Comparison of ENCODE assay signal across 8 cellular contexts in genomic region chr17:75525806-75526554, GRCh38. TPM values are rescaled to one million over a fixed set of nuclear protein-coding genes. Genes with fewer than 3 reads are reported as not detected.
DNase-seq lines count a peak whose midpoint lies in the region; ATAC-seq and TF ChIP-seq lines count a peak whose summit lies in the region.

No MANE protein-coding gene starts in this region.

- intact Hi-C loops in activated CD4-positive, alpha-beta memory T cell treated with anti-CD3 and anti-CD28 coated beads for 36 hours (cut with micrococcal nuclease): loop anchor here (1.0 kb wide), 1 partner anchor 10 kb away; the partner anchor contains the start of gene TSEN54

- no peak overlapping the region for H3K27ac ChIP-seq in CD4-positive, CD25-positive, alpha-beta regulatory T cell (ENCODE audit: insufficient read depth, low read length, poor library complexity, severe bottlenecking)
- H3K27ac ChIP-seq in GM23338 (ENCODE audit: low read depth): no peak overlapping the region

- H3F3A ChIP-seq in GM23338 (replicated peaks; ENCODE audit: low read depth): peaks cover 15% of the 10 kb centered on the region

- H3K4me3 Mint-ChIP-seq in CD4-positive, CD25-positive, alpha-beta regulatory T cell: peak overlapping the region; percentile 84 to 93 (median 88)
- H3K4me3 Mint-ChIP-seq in GM23338: peak overlapping the region; percentile 85
- H3K4me3 Mint-ChIP-seq in activated CD4-positive, alpha-beta memory T cell treated with anti-CD3 and anti-CD28 coated beads for 36 hours: peak overlapping the region; percentile 68
- H3K4me3 Mint-ChIP-seq in stimulated activated naive B cell treated with anti-CD40 and anti-IgM and Interleukin-4, amounts not matched to agents 10 μg/mL and 1 μg/mL and 100 μg/mL, for 72 hours: peak overlapping the region; percentile 76 to 78

- H3K9ac ChIP-seq in iPS-15b (ENCODE audit: low read depth, low read length): no peak overlapping the region

- H3K36me3 ChIP-seq in CD4-positive, CD25-positive, alpha-beta regulatory T cell (ENCODE audit: control insufficient read depth, insufficient read depth, low read length): peaks cover 11% of the 10 kb centered on the region
- H3K36me3 ChIP-seq in GM23338 (ENCODE audit: insufficient read depth) (no peaks in the 10 kb centered on the region), iPS-15b (ENCODE audit: control insufficient read depth, insufficient read depth, low read length) (peaks cover 18% of the 10 kb centered on the region)

- TF ChIP-seq CTCF in GM23338 (conservative IDR thresholded peaks at IDR 0.05; ENCODE audit: low read depth in 2 of 2): no peak

- DNase-seq in CD4-positive, CD25-positive, alpha-beta regulatory T cell: peak in 1 of 3 donors; percentile 21
- DNase-seq in GM23338 (ENCODE audit: low spot score) (peak; percentile 67), NCI-H524 treated with DMSO at 0.1 percent for 48 hours (lab: John Stamatoyannopoulos, UW) (no peak), NCI-H2029 treated with DMSO at 0.1 percent for 48 hours (lab: John Stamatoyannopoulos, UW) (no peak), NCI-H128 (lab: John Stamatoyannopoulos, UW; ENCODE audit: unreplicated experiment) (no peak)
- DNase-seq in activated CD4-positive, alpha-beta memory T cell treated with anti-CD3 and anti-CD28 coated beads for 36 hours: no peak
- DNase-seq in stimulated activated naive B cell treated with anti-CD40 and anti-IgM and Interleukin-4, amounts not matched to agents 10 μg/mL and 1 μg/mL and 100 μg/mL, for 72 hours: no peak

- peaks cover 0 to 14% (median 10%) of the 10 kb centered on the region in 4 donors for H3K4me1 Mint-ChIP-seq in CD4-positive, CD25-positive, alpha-beta regulatory T cell
- peaks cover 19% of the 10 kb centered on the region for H3K4me1 Mint-ChIP-seq in GM23338
- peaks cover 12% of the 10 kb centered on the region for H3K4me1 Mint-ChIP-seq in activated CD4-positive, alpha-beta memory T cell treated with anti-CD3 and anti-CD28 coated beads for 36 hours (ENCODE audit: low read depth)
- H3K4me1 Mint-ChIP-seq in stimulated activated naive B cell treated with anti-CD40 and anti-IgM and Interleukin-4, amounts not matched to agents 10 μg/mL and 1 μg/mL and 100 μg/mL, for 72 hours: peaks cover 7 to 11% of the 10 kb centered on the region in 2 donors

- H3K36me3 Mint-ChIP-seq in CD4-positive, CD25-positive, alpha-beta regulatory T cell: peaks cover 3% of the 10 kb centered on the region
- peaks cover 20% of the 10 kb centered on the region for H3K36me3 Mint-ChIP-seq in GM23338 (ENCODE audit: low read depth)
- peaks cover 8% of the 10 kb centered on the region for H3K36me3 Mint-ChIP-seq in activated CD4-positive, alpha-beta memory T cell treated with anti-CD3 and anti-CD28 coated beads for 36 hours
- H3K36me3 Mint-ChIP-seq in stimulated activated naive B cell treated with anti-CD40 and anti-IgM and Interleukin-4, amounts not matched to agents 10 μg/mL and 1 μg/mL and 100 μg/mL, for 72 hours: peaks cover 12 to 16% of the 10 kb centered on the region in 2 donors

- peak overlapping the region; percentile 24 for H3K4me3 ChIP-seq in CD4-positive, CD25-positive, alpha-beta regulatory T cell (ENCODE audit: low read depth, low read length)
- peak overlapping the region; percentile 82 for H3K4me3 ChIP-seq in GM23338
- H3K4me3 ChIP-seq in iPS-15b (ENCODE audit: low read depth, low read length): peak overlapping the region; percentile 69

- peaks cover 20% of the 10 kb centered on the region for H3K79me2 ChIP-seq in GM23338 (replicated peaks; ENCODE audit: insufficient read depth)

- H4K20me1 ChIP-seq in GM23338 (replicated peaks; ENCODE audit: insufficient read depth): peaks cover 16% of the 10 kb centered on the region

- peak overlapping the region; percentile 98 for H3K4me2 ChIP-seq in GM23338

- H3K27me3 ChIP-seq in CD4-positive, CD25-positive, alpha-beta regulatory T cell (ENCODE audit: control insufficient read depth, insufficient read depth, low read length): no peaks in the 10 kb centered on the region
- H3K27me3 ChIP-seq in GM23338 (ENCODE audit: insufficient read depth): peaks cover 6% of the 10 kb centered on the region; the same call in 1 of the 2 replicates
- H3K27me3 ChIP-seq in iPS-15b (ENCODE audit: control insufficient read depth, insufficient read depth, low read length): peaks cover 3% of the 10 kb centered on the region

- H2AFZ ChIP-seq in GM23338: peak overlapping the region; percentile 80

- H3K27ac Mint-ChIP-seq in CD4-positive, CD25-positive, alpha-beta regulatory T cell: no peak overlapping the region
- no peak overlapping the region for H3K27ac Mint-ChIP-seq in GM23338
- H3K27ac Mint-ChIP-seq in activated CD4-positive, alpha-beta memory T cell treated with anti-CD3 and anti-CD28 coated beads for 36 hours: no peak overlapping the region
- H3K27ac Mint-ChIP-seq in stimulated activated naive B cell treated with anti-CD40 and anti-IgM and Interleukin-4, amounts not matched to agents 10 μg/mL and 1 μg/mL and 100 μg/mL, for 72 hours: no peak overlapping the region

- H3K27me3 Mint-ChIP-seq in CD4-positive, CD25-positive, alpha-beta regulatory T cell: no peaks in the 10 kb centered on the region
- H3K27me3 Mint-ChIP-seq in GM23338 (ENCODE audit: insufficient read depth, low read depth, poor library complexity): peaks cover 21% of the 10 kb centered on the region
- no peaks in the 10 kb centered on the region for H3K27me3 Mint-ChIP-seq in activated CD4-positive, alpha-beta memory T cell treated with anti-CD3 and anti-CD28 coated beads for 36 hours
- H3K27me3 Mint-ChIP-seq in stimulated activated naive B cell treated with anti-CD40 and anti-IgM and Interleukin-4, amounts not matched to agents 10 μg/mL and 1 μg/mL and 100 μg/mL, for 72 hours: peaks cover 4 to 5% of the 10 kb centered on the region in 2 donors

- no peak for ATAC-seq in CD4-positive, CD25-positive, alpha-beta regulatory T cell (ENCODE audit: low read depth in 2 of 2)
- ATAC-seq in GM23338: peak; percentile 19
- ATAC-seq in stimulated activated naive B cell treated with anti-CD40 and anti-IgM and Interleukin-4, amounts not matched to agents 10 μg/mL and 1 μg/mL and 100 μg/mL, for 72 hours (replicated peaks): peak; percentile 31 to 35

- no peaks in the 10 kb centered on the region for H3K9me2 ChIP-seq in GM23338 (ENCODE audit: insufficient read depth)

- H3K9me3 Mint-ChIP-seq in CD4-positive, CD25-positive, alpha-beta regulatory T cell: no peaks in the 10 kb centered on the region
- H3K9me3 Mint-ChIP-seq in GM23338: no peaks in the 10 kb centered on the region
- H3K9me3 Mint-ChIP-seq in activated CD4-positive, alpha-beta memory T cell treated with anti-CD3 and anti-CD28 coated beads for 36 hours: no peaks in the 10 kb centered on the region
- H3K9me3 Mint-ChIP-seq in stimulated activated naive B cell treated with anti-CD40 and anti-IgM and Interleukin-4, amounts not matched to agents 10 μg/mL and 1 μg/mL and 100 μg/mL, for 72 hours: no peaks in the 10 kb centered on the region

- POLR2A ChIA-PET in activated CD4-positive, alpha-beta memory T cell treated with anti-CD3 and anti-CD28 coated beads for 36 hours (lab: Charles Lee): interaction anchor here (1.3 to 3.6 kb wide), 2 partner anchors 9 kb away, joined by 6 to 17 read pairs; partner anchors contain the start of gene TSEN54

- CTCF ChIA-PET in activated CD4-positive, alpha-beta memory T cell treated with anti-CD3 and anti-CD28 coated beads for 36 hours (lab: Charles Lee): interaction anchor here (0.8 to 1.9 kb wide), 5 partner anchors 9 to 237 kb away, joined by 3 to 19 read pairs (median 11); partner anchors contain the start of genes SLC25A19 and TSEN54

- H3K4me1 ChIP-seq in CD4-positive, CD25-positive, alpha-beta regulatory T cell (ENCODE audit: control insufficient read depth, insufficient read depth, low read length, poor library complexity, severe bottlenecking): peaks cover 19% of the 10 kb centered on the region
- H3K4me1 ChIP-seq in GM23338 (ENCODE audit: insufficient read depth) (peaks cover 15% of the 10 kb centered on the region; the same call in 1 of the 2 replicates), iPS-15b (ENCODE audit: control insufficient read depth, insufficient read depth, low read length) (peaks cover 2% of the 10 kb centered on the region)

- H3K9me3 ChIP-seq in CD4-positive, CD25-positive, alpha-beta regulatory T cell (ENCODE audit: control insufficient read depth in 2 of 2, low read length in 2 of 2): no peaks in the 10 kb centered on the region
- H3K9me3 ChIP-seq in iPS-15b (ENCODE audit: control insufficient read depth, insufficient read depth, low read length): no peaks in the 10 kb centered on the region

TF ChIP-seq in GM23338, 12 proteins besides CTCF, POLR2A, EP300 and RAD21:
- TF ChIP-seq CREB1 (CRISPR knock-in tag; IDR thresholded peaks at IDR 0.05; ENCODE audit: low read depth): no peak
- TF ChIP-seq POLR2AphosphoS5 (IDR thresholded peaks at IDR 0.05; ENCODE audit: low read depth): no peak
- no peak for TF ChIP-seq ZNF114 (CRISPR knock-in tag; IDR thresholded peaks at IDR 0.05)
- no peak for TF ChIP-seq ZNF331 (CRISPR knock-in tag; IDR thresholded peaks at IDR 0.05; ENCODE audit: low read depth)
- no peak for TF ChIP-seq EZH2 (IDR thresholded peaks at IDR 0.05; ENCODE audit: low read depth, unreplicated experiment)

RNA-seq across cellular contexts. Expression of gene LLGL2, which starts 0.5 kb away (rescaled TPM):
- 44.1 TPM for total RNA-seq in CD4-positive, CD25-positive, alpha-beta regulatory T cell
- polyA plus RNA-seq in CD4-positive, CD25-positive, alpha-beta regulatory T cell: 10 to 100 TPM; 13.6 to 19.2 (median 16.8) TPM
- 63.9 and 78.5 TPM in 2 replicates for total RNA-seq in GM23338 (2014; rRNA removed; shearing (Covaris generic))
- polyA plus RNA-seq in GM23338 (2016; fragmentation: Nextera tagmentation; extraction: Ambion mirVana): 62.5 and 71.9 TPM in 2 replicates
- total RNA-seq in activated CD4-positive, alpha-beta memory T cell treated with anti-CD3 and anti-CD28 coated beads for 36 hours: 10 to 100 TPM; 15.6 to 17.1 TPM

RNA-seq across cellular contexts. Expression of gene TSEN54, which starts 9.7 kb away (rescaled TPM):
- total RNA-seq in CD4-positive, CD25-positive, alpha-beta regulatory T cell: 35.2 TPM
- polyA plus RNA-seq in CD4-positive, CD25-positive, alpha-beta regulatory T cell: 10 to 100 TPM; 42.7 to 54.6 (median 52.9) TPM
- 61.9 and 62.5 TPM in 2 replicates for total RNA-seq in GM23338 (2014; rRNA removed; shearing (Covaris generic))
- polyA plus RNA-seq in GM23338 (2016; fragmentation: Nextera tagmentation; extraction: Ambion mirVana): 45.9 and 48.2 TPM in 2 replicates
- 10 to 100 TPM; 34.9 to 39.7 TPM for total RNA-seq in activated CD4-positive, alpha-beta memory T cell treated with anti-CD3 and anti-CD28 coated beads for 36 hours

RNA-seq across cellular contexts. Expression of gene CASKIN2, which starts 10.6 kb away (rescaled TPM):
- 0.44 TPM for total RNA-seq in CD4-positive, CD25-positive, alpha-beta regulatory T cell
- polyA plus RNA-seq in CD4-positive, CD25-positive, alpha-beta regulatory T cell: under 1 TPM in 1 of 4 donors, not detected in 3; 0.24 TPM
- total RNA-seq in GM23338 (2014; rRNA removed; shearing (Covaris generic)): 17.7 and 21.5 TPM in 2 replicates
- 4.7 and 4.9 TPM in 2 replicates for polyA plus RNA-seq in GM23338 (2016; fragmentation: Nextera tagmentation; extraction: Ambion mirVana)
- 1 to 10 TPM; 4.7 to 5.3 TPM for total RNA-seq in activated CD4-positive, alpha-beta memory T cell treated with anti-CD3 and anti-CD28 coated beads for 36 hours

Comparison
In these comparisons a context has a peak if more than half of its experiments do, and no peak if none do; other contexts are left out.
1. ATAC-seq: peak in GM23338 (single experiment) and stimulated activated naive B cell treated with anti-CD40 and anti-IgM and Interleukin-4, amounts not matched to agents 10 μg/mL and 1 μg/mL and 100 μg/mL, for 72 hours (2 of 2); none in CD4-positive, CD25-positive, alpha-beta regulatory T cell (0 of 2).
2. H3K4me3 ChIP-seq: peak in every context shown above with its lines; median percentile 82 in GM23338; 69 in iPS-15b; 24 in CD4-positive, CD25-positive, alpha-beta regulatory T cell.
3. Peak in every context shown above with its lines, with median percentiles within 50 percentile points of each other: H3K4me3 Mint-ChIP-seq.